In genomic region chr1:152081026-152081425, GRCh38 we compare ENCODE assay signal across 13 cellular contexts. TPM values are rescaled to one million over a fixed set of nuclear protein-coding genes. Genes with fewer than 3 reads are reported as not detected.
"Had no signal": no experiment of that assay in that cellular context is flagged by ENCODE, and none has a peak within 500 bp of the region (broad histone marks: within the 10 kb centered on the region; RNA-seq: fewer than 3 reads in every experiment).

No MANE protein-coding gene starts in this region.

RNA-seq across cellular contexts. Expression of gene TCHHL1, which starts 7.8 kb away (rescaled TPM):
- total RNA-seq: subcutaneous adipose tissue, temporal lobe, thoracic aorta, thyroid gland, tibial nerve, transverse colon, upper lobe of left lung, upper lobe of right lung, ureter, urinary bladder, uterus, vagina had no signal

RNA-seq across cellular contexts. Expression of gene TCHH, which starts 34.2 kb away (rescaled TPM):
- total RNA-seq: stomach, ureter, urinary bladder, uterus had no signal
